In genomic region chr14:38593477-38593876, GRCh38 we compare ENCODE assay signal across 23 cellular contexts.
"Had no signal": no experiment of that assay in that cellular context is flagged by ENCODE, and none has a peak within 500 bp of the region (broad histone marks: within the 10 kb centered on the region; RNA-seq: fewer than 3 reads in every experiment).

No MANE protein-coding gene starts in this region.

- H3K9me3 ChIP-seq: ovary, right atrium auricular region, stomach, thoracic aorta, transverse colon had no signal

- H3K4me1 ChIP-seq: left lung, neural progenitor cell, right atrium auricular region, spleen, stomach, transverse colon had no signal

- ATAC-seq: left lung; natural killer cell treated with Interleukin-12 subunit alpha and Interleukin-12 subunit beta and Interleukin-15 and Interleukin-18, amount 100 ng/mL, for 72 hours; stimulated activated naive B cell treated with anti-CD40 and anti-IgM and Interleukin-4, amounts not matched to agents 10 μg/mL and 1 μg/mL and 100 μg/mL, for 72 hours had no signal

- DNase-seq: effector CD4-positive, alpha-beta T cell; endodermal cell; erythroblast; islet precursor cell; left lung; mesenchymal stem cell; midbrain; nucleus accumbens; ovary; spleen; stimulated activated CD4-positive, alpha-beta T cell treated with anti-CD3 and anti-CD28 coated beads, Interleukin-15, amount 100 ng/mL, for 24 hours; stimulated activated CD4-positive, alpha-beta T cell treated with anti-CD3 and anti-CD28 coated beads, Interleukin-1b, Interleukin-23, amount 100 ng/mL, for 48 hours; stimulated activated CD4-positive, alpha-beta T cell treated with anti-CD3 and anti-CD28 coated beads, Interleukin-4, amount 100 ng/mL, for 24 hours; stimulated activated naive B cell treated with anti-CD40 and anti-IgM and Interleukin-4, amounts not matched to agents 10 μg/mL and 1 μg/mL and 100 μg/mL, for 72 hours; stomach; substantia nigra; transverse colon had no signal

- H3K36me3 ChIP-seq: left lung, neural progenitor cell, ovary, right atrium auricular region, spleen, stomach, thoracic aorta, transverse colon had no signal

- H3K27me3 ChIP-seq: left lung, neural progenitor cell, ovary, right atrium auricular region, spleen, stomach, transverse colon had no signal

- H3K4me3 ChIP-seq: coronary artery, left lung, lung, neural progenitor cell, ovary, right atrium auricular region, spleen, stomach, thoracic aorta, transverse colon had no signal

- H3K27ac ChIP-seq: coronary artery, left lung, neural progenitor cell, ovary, right atrium auricular region, spleen, stomach, thoracic aorta, transverse colon had no signal
